Comparison of ENCODE assay signal across 16 cellular contexts in genomic region chr1:51840743-51841461, GRCh38.
"Had no signal": no experiment of that assay in that cellular context is flagged by ENCODE, and none has a peak within 500 bp of the region (broad histone marks: within the 10 kb centered on the region; RNA-seq: fewer than 3 reads in every experiment).

No MANE protein-coding gene starts in this region.

- H3K27ac ChIP-seq: dorsolateral prefrontal cortex, lower lobe of right lung, neutrophil, thoracic aorta, upper lobe of left lung, VCaP had no signal

- H3K27me3 Mint-ChIP-seq: activated naive CD8-positive, alpha-beta T cell treated with anti-CD3 and anti-CD28 coated beads for 36 hours; naive thymus-derived CD8-positive, alpha-beta T cell; stimulated activated naive B cell treated with anti-CD40 and anti-IgM and Interleukin-4, amounts not matched to agents 10 μg/mL and 1 μg/mL and 100 μg/mL, for 72 hours had no signal

- H3K4me3 Mint-ChIP-seq: activated naive CD8-positive, alpha-beta T cell treated with anti-CD3 and anti-CD28 coated beads for 36 hours; stimulated activated naive B cell treated with anti-CD40 and anti-IgM and Interleukin-4, amounts not matched to agents 10 μg/mL and 1 μg/mL and 100 μg/mL, for 72 hours had no signal

- H3K4me1 ChIP-seq: lower lobe of right lung had no signal

- H3K9me3 ChIP-seq: lower lobe of right lung, neutrophil, thoracic aorta, upper lobe of left lung had no signal

- ATAC-seq: lower lobe of right lung; naive thymus-derived CD8-positive, alpha-beta T cell; stimulated activated naive B cell treated with anti-CD40 and anti-IgM and Interleukin-4, amounts not matched to agents 10 μg/mL and 1 μg/mL and 100 μg/mL, for 72 hours had no signal

- FAIRE-seq: keratinocyte had no signal

- H3K9me3 Mint-ChIP-seq: activated naive CD8-positive, alpha-beta T cell treated with anti-CD3 and anti-CD28 coated beads for 36 hours; naive thymus-derived CD8-positive, alpha-beta T cell; stimulated activated naive B cell treated with anti-CD40 and anti-IgM and Interleukin-4, amounts not matched to agents 10 μg/mL and 1 μg/mL and 100 μg/mL, for 72 hours had no signal

- H3K27ac Mint-ChIP-seq: activated naive CD8-positive, alpha-beta T cell treated with anti-CD3 and anti-CD28 coated beads for 36 hours; stimulated activated naive B cell treated with anti-CD40 and anti-IgM and Interleukin-4, amounts not matched to agents 10 μg/mL and 1 μg/mL and 100 μg/mL, for 72 hours had no signal

- H3K27me3 ChIP-seq: dorsolateral prefrontal cortex, neutrophil, upper lobe of left lung had no signal

- DNase-seq: activated CD4-positive, alpha-beta T cell treated with anti-CD3 and anti-CD28 coated beads, Interleukin-2, amount 50 U/mL, for 4 hours; activated CD4-positive, CD25-positive, alpha-beta regulatory T cell treated with anti-CD3 and anti-CD28 coated beads, Interleukin-2, amount 50 U/mL, for 72 hours; activated gamma-delta T cell treated with Interleukin-2 at 50 U/mL for 16 hours; activated naive CD8-positive, alpha-beta T cell treated with anti-CD3 and anti-CD28 coated beads for 36 hours; amygdala; dorsolateral prefrontal cortex; foreskin melanocyte; hypothalamus; lower lobe of right lung; naive thymus-derived CD8-positive, alpha-beta T cell; stimulated activated naive B cell treated with anti-CD40 and anti-IgM and Interleukin-4, amounts not matched to agents 10 μg/mL and 1 μg/mL and 100 μg/mL, for 72 hours; upper lobe of left lung had no signal

- H3K4me3 ChIP-seq: dorsolateral prefrontal cortex, lower lobe of right lung, thoracic aorta, upper lobe of left lung had no signal
